Comparison of ENCODE assay signal across 25 cellular contexts in genomic region chr13:37383856-37384255, GRCh38.
"Had no signal": no experiment of that assay in that cellular context is flagged by ENCODE, and none has a peak within 500 bp of the region (broad histone marks: within the 10 kb centered on the region; RNA-seq: fewer than 3 reads in every experiment).

No MANE protein-coding gene starts in this region.

- H3K27ac ChIP-seq: adrenal gland, body of pancreas, SJCRH30 had no signal

- H3K27me3 Mint-ChIP-seq: activated naive CD8-positive, alpha-beta T cell treated with anti-CD3 and anti-CD28 coated beads, Interleukin-2, amount 10 ng/mL, durations not matched to agents 7 days and 5 days; central memory CD8-positive, alpha-beta T cell had no signal

- H3K27me3 ChIP-seq: adrenal gland, body of pancreas, MG63, SJCRH30 had no signal

- ATAC-seq: activated CD4-positive, CD25-positive, alpha-beta regulatory T cell treated with anti-CD3 and anti-CD28 coated beads, Interleukin-2, amount 50 U/mL, for 24 hours; activated CD8-positive, alpha-beta T cell treated with anti-CD3 and anti-CD28 coated beads, Interleukin-2, amount 10 ng/mL, durations not matched to agents 7 days and 5 days; body of pancreas; Panc1 had no signal

- H3K4me3 Mint-ChIP-seq: activated CD8-positive, alpha-beta T cell treated with anti-CD3 and anti-CD28 coated beads, Interleukin-2, amount 10 ng/mL, durations not matched to agents 7 days and 5 days; activated naive CD8-positive, alpha-beta T cell treated with anti-CD3 and anti-CD28 coated beads, Interleukin-2, amount 10 ng/mL, durations not matched to agents 7 days and 5 days; central memory CD8-positive, alpha-beta T cell; T-helper 1 cell treated with Interleukin-12 subunit alpha and Interleukin-12 subunit beta and Interleukin-4 antibody, amounts not matched to agents 30 μg/mL and 1 μg/mL, for 36 hours had no signal

- H3K27ac Mint-ChIP-seq: activated CD8-positive, alpha-beta T cell treated with anti-CD3 and anti-CD28 coated beads, Interleukin-2, amount 10 ng/mL, durations not matched to agents 7 days and 5 days; activated naive CD8-positive, alpha-beta T cell treated with anti-CD3 and anti-CD28 coated beads, Interleukin-2, amount 10 ng/mL, durations not matched to agents 7 days and 5 days; T-helper 1 cell treated with Interleukin-12 subunit alpha and Interleukin-12 subunit beta and Interleukin-4 antibody, amounts not matched to agents 30 μg/mL and 1 μg/mL, for 36 hours had no signal

- H3K9me3 ChIP-seq: adrenal gland, body of pancreas, MG63, SJCRH30 had no signal

- H3K4me1 Mint-ChIP-seq: activated naive CD8-positive, alpha-beta T cell treated with anti-CD3 and anti-CD28 coated beads, Interleukin-2, amount 10 ng/mL, durations not matched to agents 7 days and 5 days; central memory CD8-positive, alpha-beta T cell had no signal

- H3K9me3 Mint-ChIP-seq: central memory CD8-positive, alpha-beta T cell had no signal

- H3K4me1 ChIP-seq: adrenal gland, body of pancreas, SJCRH30 had no signal

- H3K36me3 ChIP-seq: adrenal gland, MG63, SJCRH30 had no signal

- DNase-seq: activated CD4-positive, alpha-beta T cell treated with anti-CD3 and anti-CD28 coated beads for 48 hours; activated CD4-positive, alpha-beta T cell treated with anti-CD3 and anti-CD28 coated beads, Interleukin-2, amount 50 U/mL, for 4 hours; activated CD8-positive, alpha-beta memory T cell treated with anti-CD3 and anti-CD28 coated beads, Interleukin-2, amount 50 U/mL, for 48 hours; activated CD8-positive, alpha-beta T cell treated with anti-CD3 and anti-CD28 coated beads, Interleukin-2, amount 10 ng/mL, durations not matched to agents 7 days and 5 days; activated naive CD4-positive, alpha-beta T cell treated with anti-CD3 and anti-CD28 coated beads, Interleukin-2, amount 50 U/mL, for 16 hours; activated naive CD8-positive, alpha-beta T cell treated with anti-CD3 and anti-CD28 coated beads, Interleukin-2, amount 10 ng/mL, durations not matched to agents 7 days and 5 days; activated T-cell treated with anti-CD3 and anti-CD28 coated beads, Interleukin-2, amount 50 U/mL, for 1 hour; adrenal gland; aorta; body of pancreas; MG63; MV-4-11; NCI-H1105; NCI-H146; NCI-H187 treated with DMSO at 0.1 percent for 48 hours; NCI-H446; NCI-H524 treated with DMSO at 0.1 percent for 48 hours; NK-92 treated with Interleukin-12 subunit alpha and Interleukin-12 subunit beta, amount 100 ng/mL, for 24 hours; Right ventricle myocardium superior; RPMI8226; SJCRH30 had no signal

- H3K36me3 Mint-ChIP-seq: activated naive CD8-positive, alpha-beta T cell treated with anti-CD3 and anti-CD28 coated beads, Interleukin-2, amount 10 ng/mL, durations not matched to agents 7 days and 5 days had no signal

- H3K4me3 ChIP-seq: adrenal gland, body of pancreas, MG63, SJCRH30 had no signal
